Comparison of ENCODE assay signal across 29 cellular contexts in genomic region chr12:50089730-50090129, GRCh38. TPM values are rescaled to one million over a fixed set of nuclear protein-coding genes. Genes with fewer than 3 reads are reported as not detected.
"Had no signal": no experiment of that assay in that cellular context is flagged by ENCODE, and none has a peak within 500 bp of the region (broad histone marks: within the 10 kb centered on the region; RNA-seq: fewer than 3 reads in every experiment).

No MANE protein-coding gene starts in this region.

- H3K4me3 Mint-ChIP-seq: activated CD4-positive, alpha-beta T cell treated with anti-CD3 and anti-CD28 coated beads, Interleukin-2, amount 10 ng/mL, durations not matched to agents 7 days and 5 days; activated CD8-positive, alpha-beta T cell treated with anti-CD3 and anti-CD28 coated beads, Interleukin-2, amount 10 ng/mL, durations not matched to agents 7 days and 5 days; activated naive CD8-positive, alpha-beta T cell treated with anti-CD3 and anti-CD28 coated beads for 36 hours; activated T-cell treated with anti-CD3 and anti-CD28 coated beads, Interleukin-2, amount 50 U/mL, for 24 hours; T-helper 1 cell treated with Interleukin-12 subunit alpha and Interleukin-12 subunit beta and Interleukin-4 antibody, amounts not matched to agents 30 μg/mL and 1 μg/mL, for 36 hours; T-helper 2 cell treated with Interferon-gamma antibody and Interleukin-4, amounts not matched to agents 5 μg/mL and 100 μg/mL, for 36 hours had no signal

- H3K27ac ChIP-seq: SJSA1 had no signal

- H3K4me1 ChIP-seq: breast epithelium had no signal

- H3K27ac Mint-ChIP-seq: activated CD4-positive, alpha-beta T cell treated with anti-CD3 and anti-CD28 coated beads, Interleukin-2, amount 10 ng/mL, durations not matched to agents 7 days and 5 days; activated CD8-positive, alpha-beta T cell treated with anti-CD3 and anti-CD28 coated beads, Interleukin-2, amount 10 ng/mL, durations not matched to agents 7 days and 5 days; activated naive CD8-positive, alpha-beta T cell treated with anti-CD3 and anti-CD28 coated beads for 36 hours; activated T-cell treated with anti-CD3 and anti-CD28 coated beads, Interleukin-2, amount 50 U/mL, for 24 hours; activated T-helper 2 cell treated with anti-CD3 and anti-CD28 coated beads, Interferon-gamma antibody, Interleukin-2, Interleukin-4, amounts not matched to agents 10 μg/mL and 5 μg/mL and 100 μg/mL, durations not matched to agents 14 hours and 24 hours and 36 hours; T-helper 1 cell treated with Interleukin-12 subunit alpha and Interleukin-12 subunit beta and Interleukin-4 antibody, amounts not matched to agents 30 μg/mL and 1 μg/mL, for 36 hours; T-helper 2 cell treated with Interferon-gamma antibody and Interleukin-4, amounts not matched to agents 5 μg/mL and 100 μg/mL, for 36 hours had no signal

- H3K4me3 ChIP-seq: ascending aorta, body of pancreas, breast epithelium, MG63, SJSA1 had no signal

- DNase-seq: activated CD4-positive, alpha-beta T cell treated with anti-CD3 and anti-CD28 coated beads, Interleukin-2, amount 10 ng/mL, durations not matched to agents 7 days and 5 days; activated CD4-positive, alpha-beta T cell treated with anti-CD3 and anti-CD28 coated beads, Interleukin-2, amount 50 U/mL, for 48 hours; activated CD8-positive, alpha-beta T cell treated with anti-CD3 and anti-CD28 coated beads, Interleukin-2, amount 10 ng/mL, durations not matched to agents 7 days and 5 days; activated gamma-delta T cell treated with Interleukin-2 at 50 U/mL for 16 hours; activated naive CD4-positive, alpha-beta T cell treated with anti-CD3 and anti-CD28 coated beads, Interleukin-2, amount 50 U/mL, for 16 hours; activated naive CD8-positive, alpha-beta T cell treated with anti-CD3 and anti-CD28 coated beads for 36 hours; activated T-cell treated with anti-CD3 and anti-CD28 coated beads, Interleukin-2, amount 50 U/mL, for 24 hours; amygdala; body of pancreas; Kasumi-1; KG1; MG63; NCI-H1048; NCI-H1105 treated with DMSO at 0.1 percent for 48 hours; NCI-H1436; NCI-H1694 treated with DMSO at 0.1 percent for 48 hours; NCI-H2029; NCI-H345; NCI-H524 treated with DMSO at 0.1 percent for 48 hours; SHP77 treated with DMSO at 0.1 percent for 48 hours; SK-N-SH had no signal

- H3K27me3 Mint-ChIP-seq: activated CD4-positive, alpha-beta T cell treated with anti-CD3 and anti-CD28 coated beads, Interleukin-2, amount 10 ng/mL, durations not matched to agents 7 days and 5 days; activated naive CD8-positive, alpha-beta T cell treated with anti-CD3 and anti-CD28 coated beads for 36 hours; activated T-cell treated with anti-CD3 and anti-CD28 coated beads, Interleukin-2, amount 50 U/mL, for 24 hours had no signal

- H3K9me3 ChIP-seq: ascending aorta, body of pancreas, breast epithelium, MG63, SJSA1, SK-N-SH had no signal

- H3K27me3 ChIP-seq: ascending aorta, body of pancreas, breast epithelium, MG63, SJSA1 had no signal

- H3K9me3 Mint-ChIP-seq: activated CD4-positive, alpha-beta T cell treated with anti-CD3 and anti-CD28 coated beads, Interleukin-2, amount 10 ng/mL, durations not matched to agents 7 days and 5 days; activated naive CD8-positive, alpha-beta T cell treated with anti-CD3 and anti-CD28 coated beads for 36 hours; activated T-cell treated with anti-CD3 and anti-CD28 coated beads, Interleukin-2, amount 50 U/mL, for 24 hours; activated T-helper 2 cell treated with anti-CD3 and anti-CD28 coated beads, Interferon-gamma antibody, Interleukin-2, Interleukin-4, amounts not matched to agents 10 μg/mL and 5 μg/mL and 100 μg/mL, durations not matched to agents 14 hours and 24 hours and 36 hours; T-helper 1 cell treated with Interleukin-12 subunit alpha and Interleukin-12 subunit beta and Interleukin-4 antibody, amounts not matched to agents 30 μg/mL and 1 μg/mL, for 36 hours; T-helper 2 cell treated with Interferon-gamma antibody and Interleukin-4, amounts not matched to agents 5 μg/mL and 100 μg/mL, for 36 hours had no signal

- ATAC-seq: activated CD8-positive, alpha-beta T cell treated with anti-CD3 and anti-CD28 coated beads, Interleukin-2, amount 10 ng/mL, durations not matched to agents 7 days and 5 days; body of pancreas; Panc1 had no signal

RNA-seq across cellular contexts. Expression of gene GPD1, which starts 14.1 kb away (rescaled TPM):
- total RNA-seq: RPMI7951, SJSA1 had no signal

RNA-seq across cellular contexts. Expression of gene ASIC1, which starts 32.3 kb away (rescaled TPM):
- total RNA-seq: ascending aorta had no signal
